In the genomic region with DNA sequence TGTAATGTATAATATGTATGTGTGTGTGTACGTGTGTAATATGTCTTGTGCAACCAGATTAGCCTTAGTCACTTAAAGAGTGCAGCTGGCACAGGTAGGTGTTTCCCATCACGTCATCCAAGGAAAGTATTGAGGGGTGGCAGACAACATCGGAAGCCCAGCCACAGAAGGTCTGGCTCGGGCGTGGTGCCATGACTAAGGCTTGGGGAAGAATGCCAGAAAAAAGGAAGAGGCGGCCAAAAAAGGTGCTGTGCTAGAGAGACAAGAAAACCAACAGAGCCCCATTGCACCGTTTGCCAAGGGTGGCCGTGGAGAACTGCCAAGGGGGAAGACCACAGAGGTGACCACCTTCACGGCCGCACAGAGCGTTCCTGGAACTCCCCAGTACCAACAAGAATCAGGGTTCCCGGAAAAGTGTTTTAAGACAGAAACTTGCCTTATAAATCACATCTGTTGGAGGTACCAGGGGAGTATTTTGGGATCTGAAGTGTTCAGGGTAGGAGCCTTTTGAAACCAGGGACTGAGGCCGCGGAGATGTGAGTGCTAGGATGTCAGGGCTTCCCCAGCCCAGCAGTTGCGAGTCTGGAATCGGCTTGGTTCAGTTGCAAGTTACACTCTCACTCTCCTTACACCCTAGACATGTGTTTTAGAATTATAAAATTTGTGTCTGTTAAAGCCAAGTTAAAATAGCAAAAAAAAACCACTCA, we compare ENCODE assay signal across 10 cellular contexts.
DNase-seq lines count a peak whose midpoint lies in the region; ATAC-seq, FAIRE-seq and TF ChIP-seq lines count a peak whose summit lies in the region.
"Had no signal": no experiment of that assay in that cellular context is flagged by ENCODE, and none has a peak within 500 bp of the region (broad histone marks: within the 10 kb centered on the region; RNA-seq: fewer than 3 reads in every experiment).

No MANE protein-coding gene starts in this region.

- no peak for TF ChIP-seq POLR2A in tibial nerve (IDR thresholded peaks at IDR 0.05)

- H3K36me3 ChIP-seq in RWPE2 (ENCODE audit: low read depth), result no peaks in the 10 kb centered on the region
- H3K36me3 ChIP-seq in tibial nerve, result no peaks in the 10 kb centered on the region

- H3K4me3 ChIP-seq in RWPE2 (ENCODE audit: severe bottlenecking) (no peak overlapping the region), tibial nerve (no peak overlapping the region)

- ATAC-seq in RWPE2 (ENCODE audit: low read depth) (peak; percentile 93), foreskin keratinocyte (peak; percentile 97), HG03432 (IDR thresholded peaks at IDR 0.05; ENCODE audit: unreplicated experiment) (no peak), GM21447 (IDR thresholded peaks at IDR 0.05; ENCODE audit: unreplicated experiment) (no peak)

- DNase-seq in NCI-H510A treated with DMSO at 0.1 percent for 48 hours (lab: John Stamatoyannopoulos, UW) (peak; percentile 28), NCI-H510A (lab: John Stamatoyannopoulos, UW) (no peak), RWPE2 (ENCODE audit: low spot score) (peak; percentile 75), foreskin keratinocyte (peak; percentile 93 to 97), tibial nerve (ENCODE audit: low spot score in 2 of 2) (peak; percentile 32 to 33), D721Med (ENCODE audit: insufficient read length, low spot score) (no peak)

- no peak for TF ChIP-seq EP300 in tibial nerve (IDR thresholded peaks at IDR 0.05)

- no peak for FAIRE-seq in D721Med (lab: Jason Lieb, UNC)
- FAIRE-seq: A204.1, TTC549 had no signal

- H3K27ac ChIP-seq in RWPE2 (ENCODE audit: poor library complexity, severe bottlenecking), result peak overlapping the region; percentile 27
- H3K27ac ChIP-seq in foreskin keratinocyte, result peak overlapping the region; percentile 31
- no peak overlapping the region for H3K27ac ChIP-seq in tibial nerve

- no peaks in the 10 kb centered on the region for H3K9me3 ChIP-seq in RWPE2 (ENCODE audit: severe bottlenecking)
- H3K9me3 ChIP-seq in tibial nerve, result no peaks in the 10 kb centered on the region

- peaks cover 9% of the 10 kb centered on the region for H3K4me1 ChIP-seq in RWPE2 (ENCODE audit: insufficient read depth, poor library complexity, severe bottlenecking)
- peaks cover 7% of the 10 kb centered on the region for H3K4me1 ChIP-seq in foreskin keratinocyte
- H3K4me1 ChIP-seq in tibial nerve, result peaks cover 0 to 18% (median 7%) of the 10 kb centered on the region in 4 donors

- H3K27me3 ChIP-seq in RWPE2 (ENCODE audit: insufficient read depth, poor library complexity, severe bottlenecking), result no peaks in the 10 kb centered on the region
- H3K27me3 ChIP-seq in foreskin keratinocyte, result peaks cover 15% of the 10 kb centered on the region
- no peaks in the 10 kb centered on the region for H3K27me3 ChIP-seq in tibial nerve

- WGBS in tibial nerve, 2 donors, result 55 to 64% methylated on average over 16 of the region's 16 CpGs

- TF ChIP-seq CTCF in RWPE2 (IDR thresholded peaks at IDR 0.05; ENCODE audit: poor library complexity, severe bottlenecking) (no peak), foreskin keratinocyte (conservative IDR thresholded peaks at IDR 0.05) (no peak), tibial nerve (IDR thresholded peaks at IDR 0.05) (no peak), D721Med (IDR thresholded peaks at IDR 0.05; ENCODE audit: insufficient read depth, missing control alignments) (no peak)

Comparison
In these comparisons a context has a peak if more than half of its experiments do, and no peak if none do; other contexts are left out.
1. DNase-seq: peak in NCI-H510A treated with DMSO at 0.1 percent for 48 hours (single experiment), RWPE2 (single experiment), foreskin keratinocyte (2 of 2) and tibial nerve (2 of 2); none in NCI-H510A (single experiment) and D721Med (single experiment).
2. ATAC-seq: peak in RWPE2 (single experiment) and foreskin keratinocyte (single experiment); none in HG03432 (single experiment) and GM21447 (single experiment).
3. H3K27ac ChIP-seq: peak in RWPE2 (single experiment) and foreskin keratinocyte (single experiment); none in tibial nerve (0 of 4).